In genomic region chr1:94332952-94333351, GRCh38 we compare ENCODE assay signal across 13 cellular contexts.
DNase-seq lines count a peak whose midpoint lies in the region; ATAC-seq and TF ChIP-seq lines count a peak whose summit lies in the region.
"Had no signal": no experiment of that assay in that cellular context is flagged by ENCODE, and none has a peak within 500 bp of the region (broad histone marks: within the 10 kb centered on the region; RNA-seq: fewer than 3 reads in every experiment).

No MANE protein-coding gene starts in this region.

- peak overlapping the region; percentile 93 for H2AK5ac ChIP-seq in IMR-90 (ENCODE audit: low read depth, low read length)

- peak overlapping the region; percentile 86 for H3K4ac ChIP-seq in IMR-90 (ENCODE audit: low read depth, low read length)

- H3K4me3 ChIP-seq in IMR-90 (ENCODE audit: insufficient read depth, low read depth, low read length) = no peak overlapping the region
- no peak overlapping the region for H3K4me3 ChIP-seq in heart left ventricle
- H3K4me3 ChIP-seq: lung had no signal

- in situ Hi-C loops in IMR-90 (cut with MboI; ENCODE audit: low sequenced_read_pairs) = loop anchor here (5.0 to 25.0 kb wide), 3 partner anchors 271 to 446 kb away; partner anchors contain the start of gene DNTTIP2

- WGBS in IMR-90 (ENCODE audit: extremely low coverage in 2 of 2, insufficient read length in 1 of 2), 2 experiments = 74% methylated on average over 3 of the region's 4 CpGs; no CpG with 5 or more reads in 1 of the 2 experiments
- WGBS in heart left ventricle, 4 donors = 89 to 92% (median 90%) methylated on average over 4 of the region's 4 CpGs

- peak overlapping the region; percentile 30 for H2BK5ac ChIP-seq in IMR-90 (ENCODE audit: low read depth, low read length, poor library complexity, severe bottlenecking)

- H3K9me3 ChIP-seq in IMR-90 (ENCODE audit: control insufficient read depth, insufficient read depth, low read length) = no peaks in the 10 kb centered on the region
- H3K9me3 ChIP-seq in heart left ventricle = no peaks in the 10 kb centered on the region

- H2AK9ac ChIP-seq in IMR-90 (replicated peaks; ENCODE audit: low read depth, low read length, poor library complexity) = no peak overlapping the region

- POLR2A ChIA-PET in GM10248 (lab: Yijun Ruan, JAX) (no interaction called here), IMR-90 (lab: Charles Lee; ENCODE audit: unreplicated experiment) (interaction anchor here (0.6 kb wide), 1 partner anchor 23 kb away, joined by 7 read pairs; no protein-coding TSS in a partner anchor)

- H3K27me3 ChIP-seq in IMR-90 (ENCODE audit: control insufficient read depth, insufficient read depth, low read length) = no peaks in the 10 kb centered on the region
- H3K27me3 ChIP-seq in foreskin keratinocyte = no peaks in the 10 kb centered on the region
- H3K27me3 ChIP-seq in heart left ventricle = peaks cover 0 to 13% (median 0%) of the 10 kb centered on the region in 9 donors

- TF ChIP-seq CTCF in GM10248 (IDR thresholded peaks at IDR 0.05; ENCODE audit: control extremely low read depth, extremely low read depth, low read depth, missing control alignments) (no peak), IMR-90 (conservative IDR thresholded peaks at IDR 0.05; ENCODE audit: low read depth, low read length) (no peak), foreskin keratinocyte (conservative IDR thresholded peaks at IDR 0.05) (no peak), heart left ventricle (IDR thresholded peaks at IDR 0.05) (no peak)

- DNase-seq in GM10248 (ENCODE audit: extremely low spot score) = peak; percentile 20
- DNase-seq in IMR-90 = peak; percentile 72
- DNase-seq in foreskin keratinocyte = peak in 1 of 2 donors; percentile 26
- no peak for DNase-seq in heart left ventricle
- DNase-seq in superior temporal gyrus (ENCODE audit: extremely low spot score) = no peak
- DNase-seq in NCI-H1930 (lab: John Stamatoyannopoulos, UW) = no peak
- DNase-seq: activated CD4-positive, alpha-beta T cell treated with anti-CD3 and anti-CD28 coated beads, Interleukin-2, amount 50 U/mL, for 48 hours; NCI-H1694 treated with DMSO at 0.1 percent for 48 hours; small intestine; stimulated activated naive CD4-positive, alpha-beta T cell treated with Interleukin-2 at 50 U/mL for 16 hours had no signal

- H3K23ac ChIP-seq in IMR-90 (ENCODE audit: low read depth, low read length) = peak overlapping the region; percentile 27; the same call in 1 of the 2 replicates

- ATAC-seq in GM21619 (IDR thresholded peaks at IDR 0.05; ENCODE audit: unreplicated experiment) = peak; percentile 57
- peak; percentile 33; the same call in 1 of the 2 replicates for ATAC-seq in IMR-90 (ENCODE audit: low read depth)
- peak; percentile 54 for ATAC-seq in foreskin keratinocyte
- ATAC-seq in heart left ventricle = no peak
- no peak for ATAC-seq in HG03439 (IDR thresholded peaks at IDR 0.05; ENCODE audit: unreplicated experiment)

- no peak overlapping the region for H3K9ac ChIP-seq in IMR-90 (ENCODE audit: low read depth, low read length)

- H2BK15ac ChIP-seq in IMR-90 (ENCODE audit: low read depth, low read length) = peak overlapping the region; percentile 85

- no peaks in the 10 kb centered on the region for H4K20me1 ChIP-seq in IMR-90 (ENCODE audit: insufficient read depth, low read length)

- no peak overlapping the region; the same call in 1 of the 2 replicates for H3K18ac ChIP-seq in IMR-90 (ENCODE audit: low read depth, low read length)

- H3K79me1 ChIP-seq in IMR-90 (ENCODE audit: low read depth in 1 of 2, low read length in 2 of 2) = no peaks in the 10 kb centered on the region

- peak overlapping the region; percentile 59 for H3K14ac ChIP-seq in IMR-90 (replicated peaks; ENCODE audit: low read depth, low read length)

- no peak for TF ChIP-seq RAD21 in IMR-90 (IDR thresholded peaks at IDR 0.05; ENCODE audit: low read length)

- H2BK20ac ChIP-seq in IMR-90 (ENCODE audit: low read depth, low read length) = peak overlapping the region; percentile 87

- H4K5ac ChIP-seq in IMR-90 (ENCODE audit: low read depth, low read length) = 0 out of 2 replicates have a peak overlapping the region, but pooled peaks have one; percentile 9

- peak overlapping the region; percentile 54 for H4K91ac ChIP-seq in IMR-90 (ENCODE audit: insufficient read depth, low read depth, low read length)

- peaks cover 8% of the 10 kb centered on the region; the same call in 1 of the 2 replicates for H3K9me1 ChIP-seq in IMR-90 (ENCODE audit: insufficient read depth, low read length)

- no peaks in the 10 kb centered on the region for H3K36me3 ChIP-seq in IMR-90 (ENCODE audit: control insufficient read depth, insufficient read depth, low read length)
- no peaks in the 10 kb centered on the region for H3K36me3 ChIP-seq in heart left ventricle

- intact Hi-C loops in IMR-90 (cut with micrococcal nuclease) = no loop called here
- intact Hi-C loops in heart left ventricle (cut with DNase I) = loop anchor here in 5 of 10 donors (5.0 to 10.0 kb wide), 5 partner anchors 96 to 428 kb away; partner anchors contain the start of genes ARHGAP29 (in 2 of the 5) and GCLM (in 1 of the 5)

- H3K56ac ChIP-seq in IMR-90 (ENCODE audit: extremely low read depth, insufficient read depth, low read length) = no peak overlapping the region

- H4K8ac ChIP-seq in IMR-90 (ENCODE audit: low read depth in 2 of 2, low read length in 2 of 2) = peak overlapping the region; percentile 26 to 64; a peak in 3 of 4 replicates

- peak overlapping the region; percentile 90 for H2BK120ac ChIP-seq in IMR-90 (ENCODE audit: low read depth, low read length)

- no TSS peak for BruUV-seq in IMR-90 (replicated peaks; lab: Mats Ljungman, UMichigan)

- dilution Hi-C loops in IMR-90 (cut with HindIII; ENCODE audit: low sequenced_read_pairs, unreplicated experiment) = no loop called here

- no peak overlapping the region for H3K4me2 ChIP-seq in IMR-90 (ENCODE audit: low read depth, low read length)

- H3K27ac ChIP-seq in IMR-90 (ENCODE audit: insufficient read depth, low read length) (no peak overlapping the region; the same call in 1 of the 2 replicates), foreskin keratinocyte (no peak overlapping the region), heart left ventricle (peak overlapping the region in 2 of 12 donors; percentile 5 to 19)

- H2AFZ ChIP-seq in IMR-90 (replicated peaks; ENCODE audit: low read length, poor library complexity) = peak overlapping the region; percentile 41

- CTCF ChIA-PET in GM10248 (lab: Yijun Ruan, JAX) (interaction anchor here (0.8 to 9.4 kb wide), 13 partner anchors 10 to 326 kb away, joined by 3 to 165 read pairs (median 7); no protein-coding TSS in a partner anchor), IMR-90 (lab: Yijun Ruan, JAX) (interaction anchor here (0.6 to 8.9 kb wide), 10 partner anchors 60 to 629 kb away, joined by 3 to 119 read pairs (median 8); partner anchors contain the start of gene ARHGAP29)

- peaks cover 16% of the 10 kb centered on the region for H3K4me1 ChIP-seq in IMR-90 (ENCODE audit: control insufficient read depth, insufficient read depth, low read length)
- peaks cover 6% of the 10 kb centered on the region for H3K4me1 ChIP-seq in foreskin keratinocyte
- peaks cover 0 to 50% (median 34%) of the 10 kb centered on the region in 12 donors for H3K4me1 ChIP-seq in heart left ventricle

- TF ChIP-seq POLR2A in IMR-90 (IDR thresholded peaks at IDR 0.05; ENCODE audit: low read depth, low read length) (no peak), heart left ventricle (IDR thresholded peaks at IDR 0.05) (no peak)

TF ChIP-seq in IMR-90, 13 proteins besides CTCF, POLR2A, EP300 and RAD21:
- TF ChIP-seq ELK1 (IDR thresholded peaks at IDR 0.05; ENCODE audit: borderline replicate concordance, low read depth, low read length) (no peak), NFE2L2 (IDR thresholded peaks at IDR 0.05; ENCODE audit: low read depth, low read length) (no peak), MXI1 (IDR thresholded peaks at IDR 0.05; ENCODE audit: borderline replicate concordance, low read depth, low read length) (0 out of 2 replicates have a peak, but pooled peaks have one; percentile 44), FOS (IDR thresholded peaks at IDR 0.05; ENCODE audit: low read depth, low read length) (peak; percentile 33; the same call in 1 of the 2 replicates)

Comparison
In these comparisons a context has a peak if more than half of its experiments do, and no peak if none do; other contexts are left out.
1. DNase-seq: peak in GM10248 (single experiment) and IMR-90 (single experiment); none in heart left ventricle (0 of 5), superior temporal gyrus (single experiment) and NCI-H1930 (0 of 2).
2. ATAC-seq: peak in GM21619 (single experiment), IMR-90 (single experiment) and foreskin keratinocyte (single experiment); none in heart left ventricle (0 of 4) and HG03439 (single experiment).